In the genomic region with DNA sequence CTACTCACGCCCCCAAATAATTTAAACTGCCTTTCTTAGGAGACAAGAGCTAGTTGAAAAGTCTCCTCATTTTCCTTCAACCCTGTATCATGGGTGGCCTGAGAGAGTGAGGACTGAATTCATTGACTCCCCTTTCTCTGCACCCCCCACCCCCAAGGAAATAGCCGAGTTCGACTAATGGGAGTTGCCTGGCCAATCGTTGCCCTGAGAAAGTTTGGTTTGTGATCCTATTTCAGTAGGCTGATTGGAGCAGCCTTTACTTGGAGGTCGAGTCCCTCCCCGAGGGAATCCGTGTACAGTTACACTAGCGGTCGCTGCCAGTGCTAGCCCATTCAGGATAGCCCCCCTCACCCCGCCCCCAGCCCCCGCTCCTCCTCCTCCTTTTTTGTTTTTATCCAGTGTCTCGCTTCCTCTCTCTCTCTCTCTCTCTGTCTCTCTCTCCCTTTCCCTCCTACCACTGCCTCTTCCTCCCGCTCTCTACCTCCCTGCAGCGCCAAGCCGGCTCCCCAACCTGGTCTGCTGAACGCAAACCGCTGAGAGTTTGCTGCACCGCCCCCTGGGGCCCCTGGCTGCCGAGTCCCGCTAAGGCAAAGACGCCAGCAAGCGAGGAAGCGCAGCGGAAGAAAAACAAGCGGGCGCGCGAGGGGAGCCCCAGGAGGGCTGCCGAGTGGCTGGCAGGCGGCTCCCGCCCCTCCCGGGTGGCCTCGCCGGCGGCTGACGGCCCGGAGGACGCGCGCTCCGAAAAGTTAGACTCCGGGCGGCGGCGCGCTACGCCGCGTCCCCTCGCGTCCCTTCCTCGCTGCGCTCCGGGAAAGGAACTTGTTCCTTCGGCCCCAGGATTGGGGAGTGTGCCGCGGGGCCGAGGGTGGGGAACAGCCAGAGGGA, we compare ENCODE assay signal across 7 cellular contexts. TPM values are rescaled to one million over a fixed set of nuclear protein-coding genes. Genes with fewer than 3 reads are reported as not detected.
DNase-seq lines count a peak whose midpoint lies in the region; ATAC-seq and TF ChIP-seq lines count a peak whose summit lies in the region.

A gene (plus strand): TSS at position 419 of the 885 bp plus-strand sequence. CDS start 524 bp downstream, outside the sequence.

- peak; percentile 80 for DNase-seq in activated T-helper 2 cell treated with anti-CD3 and anti-CD28 coated beads, Interferon-gamma antibody, Interleukin-2, Interleukin-4, amounts not matched to agents 10 μg/mL and 5 μg/mL and 100 μg/mL, durations not matched to agents 14 hours and 24 hours and 36 hours (ENCODE audit: low spot score)
- peak; percentile 90 for DNase-seq in germinal center (ENCODE audit: low spot score)
- peak; percentile 53 for DNase-seq in transverse colon

- 5 to 15% methylated on average over 4 to 28 of the region's 58 CpGs for WGBS in transverse colon (ENCODE audit: low coverage in 1 of 2), 2 donors

- intact Hi-C loops in activated T-helper 2 cell treated with anti-CD3 and anti-CD28 coated beads, Interferon-gamma antibody, Interleukin-2, Interleukin-4, amounts not matched to agents 10 μg/mL and 5 μg/mL and 100 μg/mL, durations not matched to agents 14 hours and 24 hours and 36 hours (cut with micrococcal nuclease), result loop anchor here (1.0 to 10.0 kb wide), 6 partner anchors 23 to 685 kb away; no protein-coding TSS in a partner anchor
- intact Hi-C loops in transverse colon (cut with DNase I; ENCODE audit: low total_unique reads), result no loop called here

- no peaks in the 10 kb centered on the region for H4K20me1 ChIP-seq in OCI-LY3 (ENCODE audit: insufficient read depth, low read length)

- in situ Hi-C loops in transverse colon (cut with MboI; ENCODE audit: low pct_ligation_motif_present in 1 of 4, low pct_unique_long_range_greater_than_20kb in 1 of 4, low sequenced_read_pairs in 3 of 4), result no loop called here

- peaks cover 59% of the 10 kb centered on the region for H3K36me3 Mint-ChIP-seq in activated T-helper 2 cell treated with anti-CD3 and anti-CD28 coated beads, Interferon-gamma antibody, Interleukin-2, Interleukin-4, amounts not matched to agents 10 μg/mL and 5 μg/mL and 100 μg/mL, durations not matched to agents 14 hours and 24 hours and 36 hours (ENCODE audit: low read depth)

- TF ChIP-seq POLR2A in transverse colon (IDR thresholded peaks at IDR 0.05), result no peak

- no peak for TF ChIP-seq EP300 in transverse colon (IDR thresholded peaks at IDR 0.05; ENCODE audit: low read depth)

- H3K9me3 ChIP-seq in OCI-LY3 (ENCODE audit: insufficient read depth, low read length) (no peaks in the 10 kb centered on the region), parathyroid adenoma (ENCODE audit: control insufficient read depth, low read length) (no peaks in the 10 kb centered on the region), transverse colon (no peaks in the 10 kb centered on the region)

- H3K27ac Mint-ChIP-seq in activated T-helper 2 cell treated with anti-CD3 and anti-CD28 coated beads, Interferon-gamma antibody, Interleukin-2, Interleukin-4, amounts not matched to agents 10 μg/mL and 5 μg/mL and 100 μg/mL, durations not matched to agents 14 hours and 24 hours and 36 hours, result peak within 1 kb of the TSS; percentile 86

- H2AFZ ChIP-seq in OCI-LY3 (ENCODE audit: low read depth, low read length) (peak within 1 kb of the TSS; percentile 79), parathyroid adenoma (peak within 1 kb of the TSS; percentile 56)

- H3K4me2 ChIP-seq in OCI-LY3 (ENCODE audit: low read length) (peak within 1 kb of the TSS; percentile 89), parathyroid adenoma (ENCODE audit: low read length) (peak within 1 kb of the TSS; percentile 47)

- H3K27ac ChIP-seq in OCI-LY3 (ENCODE audit: low read length) (no peak within 1 kb of the TSS), parathyroid adenoma (no peak within 1 kb of the TSS), transverse colon (peak within 1 kb of the TSS; percentile 61 to 79 (median 71))

- H3K9me3 Mint-ChIP-seq in activated T-helper 2 cell treated with anti-CD3 and anti-CD28 coated beads, Interferon-gamma antibody, Interleukin-2, Interleukin-4, amounts not matched to agents 10 μg/mL and 5 μg/mL and 100 μg/mL, durations not matched to agents 14 hours and 24 hours and 36 hours, result no peaks in the 10 kb centered on the region

- ATAC-seq in GM18861 (IDR thresholded peaks at IDR 0.05; ENCODE audit: unreplicated experiment) (peak; percentile 59), HG03139 (IDR thresholded peaks at IDR 0.05; ENCODE audit: unreplicated experiment) (peak; percentile 52)

- peaks cover 44% of the 10 kb centered on the region for H3K4me1 Mint-ChIP-seq in activated T-helper 2 cell treated with anti-CD3 and anti-CD28 coated beads, Interferon-gamma antibody, Interleukin-2, Interleukin-4, amounts not matched to agents 10 μg/mL and 5 μg/mL and 100 μg/mL, durations not matched to agents 14 hours and 24 hours and 36 hours (ENCODE audit: low read depth)

- peak within 1 kb of the TSS; percentile 91 for H3K4me3 Mint-ChIP-seq in activated T-helper 2 cell treated with anti-CD3 and anti-CD28 coated beads, Interferon-gamma antibody, Interleukin-2, Interleukin-4, amounts not matched to agents 10 μg/mL and 5 μg/mL and 100 μg/mL, durations not matched to agents 14 hours and 24 hours and 36 hours (ENCODE audit: low read depth)

- H3K27me3 ChIP-seq in OCI-LY3 (ENCODE audit: low read depth, low read length) (peaks cover 56% of the 10 kb centered on the region), parathyroid adenoma (ENCODE audit: control insufficient read depth, insufficient read depth, low read length) (no peaks in the 10 kb centered on the region), transverse colon (peaks cover 30% of the 10 kb centered on the region)

- H3K79me2 ChIP-seq in OCI-LY3 (ENCODE audit: low read length) (no peaks in the 10 kb centered on the region), parathyroid adenoma (no peaks in the 10 kb centered on the region)

- H3K9ac ChIP-seq in OCI-LY3 (ENCODE audit: low read length), result peak within 1 kb of the TSS; percentile 44
- no peak within 1 kb of the TSS for H3K9ac ChIP-seq in parathyroid adenoma

- peak; percentile 18; the same call in 1 of the 2 replicates for TF ChIP-seq CTCF in OCI-LY3 (IDR thresholded peaks at IDR 0.05; ENCODE audit: low read depth, low read length)
- no peak for TF ChIP-seq CTCF in parathyroid adenoma (IDR thresholded peaks at IDR 0.05)
- TF ChIP-seq CTCF in transverse colon (IDR thresholded peaks at IDR 0.05), result no peak

- peak within 1 kb of the TSS; percentile 76 for H3K4me3 ChIP-seq in OCI-LY3 (ENCODE audit: low read length)
- peak within 1 kb of the TSS; percentile 42 for H3K4me3 ChIP-seq in parathyroid adenoma (ENCODE audit: low read depth, low read length)
- H3K4me3 ChIP-seq in transverse colon, result peak within 1 kb of the TSS; percentile 44 to 52 (median 50)

- no peaks in the 10 kb centered on the region for H3K27me3 Mint-ChIP-seq in activated T-helper 2 cell treated with anti-CD3 and anti-CD28 coated beads, Interferon-gamma antibody, Interleukin-2, Interleukin-4, amounts not matched to agents 10 μg/mL and 5 μg/mL and 100 μg/mL, durations not matched to agents 14 hours and 24 hours and 36 hours (ENCODE audit: low read depth)

- H3K4me1 ChIP-seq in OCI-LY3 (ENCODE audit: low read length) (0 out of 2 replicates have a peak, but pooled peaks cover 8% of the 10 kb centered on the region), parathyroid adenoma (no peaks in the 10 kb centered on the region), transverse colon (peaks cover 0 to 21% (median 11%) of the 10 kb centered on the region in 4 donors)

- H3K36me3 ChIP-seq in OCI-LY3 (replicated peaks; ENCODE audit: low read depth, low read length), result no peaks in the 10 kb centered on the region
- no peaks in the 10 kb centered on the region for H3K36me3 ChIP-seq in parathyroid adenoma (ENCODE audit: control insufficient read depth, insufficient read depth, low read length)
- no peaks in the 10 kb centered on the region for H3K36me3 ChIP-seq in transverse colon

RNA-seq across cellular contexts. Expression of the gene that starts here (rescaled TPM):
- total RNA-seq in activated T-helper 2 cell treated with anti-CD3 and anti-CD28 coated beads, Interferon-gamma antibody, Interleukin-2, Interleukin-4, amounts not matched to agents 10 μg/mL and 5 μg/mL and 100 μg/mL, durations not matched to agents 14 hours and 24 hours and 36 hours, result 159 and 166 TPM in 2 replicates
- total RNA-seq in transverse colon, result 10 to 100 TPM in 2 of 4 donors, 1 to 10 TPM in 2; 4.3 to 58.4 (median 9.9) TPM

Comparison
In these comparisons a context has a peak if more than half of its experiments do, and no peak if none do; other contexts are left out.
1. H3K27ac ChIP-seq: peak in transverse colon (4 of 4); none in OCI-LY3 (single experiment) and parathyroid adenoma (single experiment).
2. Peak in every context shown above with its lines, with median percentiles within 50 percentile points of each other: H3K4me3 ChIP-seq and DNase-seq.